Comparison of ENCODE assay signal across 9 cellular contexts in genomic region chr10:63633677-63634487, GRCh38.
DNase-seq lines count a peak whose midpoint lies in the region; ATAC-seq, FAIRE-seq and TF ChIP-seq lines count a peak whose summit lies in the region.
"Had no signal": no experiment of that assay in that cellular context is flagged by ENCODE, and none has a peak within 500 bp of the region (broad histone marks: within the 10 kb centered on the region; RNA-seq: fewer than 3 reads in every experiment).

No MANE protein-coding gene starts in this region.

- H3K9me3 Mint-ChIP-seq in chondrocyte (ENCODE audit: low read depth), result no peaks in the 10 kb centered on the region

- no peaks in the 10 kb centered on the region for H3K36me3 Mint-ChIP-seq in chondrocyte (ENCODE audit: low read depth)

- no peaks in the 10 kb centered on the region for H3K27me3 Mint-ChIP-seq in chondrocyte (ENCODE audit: low read depth)

- no peaks in the 10 kb centered on the region for H3K27me3 ChIP-seq in pancreas

- H3K4me3 ChIP-seq in pancreas, result no peak overlapping the region
- H3K4me3 ChIP-seq: skin epidermis had no signal

- TF ChIP-seq CTCF in chondrocyte (IDR thresholded peaks at IDR 0.05) (peak; percentile 79), pancreas (IDR thresholded peaks at IDR 0.05) (peak in 3 of 4 donors; percentile 8 to 14 (median 11))

- peak; percentile 6 to 24 for DNase-seq in NCI-H526 (lab: John Stamatoyannopoulos, UW)
- DNase-seq in NCI-H526 treated with DMSO at 0.1 percent for 48 hours (lab: John Stamatoyannopoulos, UW), result no peak
- DNase-seq in NCI-H2081 treated with DMSO at 0.1 percent for 48 hours (lab: John Stamatoyannopoulos, UW), result peak; percentile 3
- DNase-seq in chondrocyte (ENCODE audit: low spot score), result no peak
- DNase-seq in pancreas, result peak in 1 of 6 donors; percentile 24
- DNase-seq in stimulated activated CD4-positive, alpha-beta T cell treated with anti-CD3 and anti-CD28 coated beads, Interleukin-2, amount 100 ng/mL, for 48 hours, result no peak
- no peak for DNase-seq in activated CD4-positive, CD25-positive, alpha-beta regulatory T cell (lab: John Stamatoyannopoulos, UW)

- WGBS in pancreas, 2 donors, result 44 to 53% methylated on average over 5 of the region's 5 CpGs

- no peak overlapping the region for H3K4me3 Mint-ChIP-seq in chondrocyte (ENCODE audit: unreplicated experiment)

- peaks cover 0 to 4% (median 3%) of the 10 kb centered on the region in 3 donors for H3K4me1 ChIP-seq in pancreas

- FAIRE-seq in pancreas (lab: Jason Lieb, UNC), result no peak

- intact Hi-C loops in pancreas (cut with DNase I), result loop anchor here in 1 of 3 donors (5.0 to 10.0 kb wide), 2 partner anchors 83 to 459 kb away; no protein-coding TSS in a partner anchor

- no peak for ATAC-seq in pancreas
- ATAC-seq in GM18858 (IDR thresholded peaks at IDR 0.05; ENCODE audit: unreplicated experiment), result no peak

- H3K27ac ChIP-seq in pancreas, result no peak overlapping the region
- H3K27ac ChIP-seq: skin epidermis had no signal

- no peaks in the 10 kb centered on the region for H3K36me3 ChIP-seq in pancreas

- no peaks in the 10 kb centered on the region for H3K9me3 ChIP-seq in pancreas

- peaks cover 29% of the 10 kb centered on the region for H3K4me1 Mint-ChIP-seq in chondrocyte (ENCODE audit: low read depth)

- no peak overlapping the region for H3K27ac Mint-ChIP-seq in chondrocyte (ENCODE audit: unreplicated experiment)

Comparison
In these comparisons a context has a peak if more than half of its experiments do, and no peak if none do; other contexts are left out.
1. DNase-seq: peak in NCI-H526 (2 of 2) and NCI-H2081 treated with DMSO at 0.1 percent for 48 hours (single experiment); none in NCI-H526 treated with DMSO at 0.1 percent for 48 hours (single experiment), chondrocyte (single experiment), stimulated activated CD4-positive, alpha-beta T cell treated with anti-CD3 and anti-CD28 coated beads, Interleukin-2, amount 100 ng/mL, for 48 hours (0 of 2) and activated CD4-positive, CD25-positive, alpha-beta regulatory T cell (0 of 4).